Comparison of ENCODE assay signal across 8 cellular contexts in genomic region chr16:57576429-57576870, GRCh38. TPM values are rescaled to one million over a fixed set of nuclear protein-coding genes. Genes with fewer than 3 reads are reported as not detected.
DNase-seq lines count a peak whose midpoint lies in the region; ATAC-seq and TF ChIP-seq lines count a peak whose summit lies in the region.

No MANE protein-coding gene starts in this region.

- H3K9ac ChIP-seq in colonic mucosa (ENCODE audit: low read depth in 2 of 2, low read length in 2 of 2): no peak overlapping the region

- H3K27ac ChIP-seq in colonic mucosa (no peak overlapping the region), lower lobe of right lung (no peak overlapping the region)

- intact Hi-C loops in colonic mucosa (cut with DNase I) (no loop called here), lower lobe of right lung (cut with DNase I) (no loop called here)

- no peak overlapping the region for H3K4me3 ChIP-seq in colonic mucosa
- H3K4me3 ChIP-seq in lower lobe of right lung: no peak overlapping the region

- H3K9me3 ChIP-seq in colonic mucosa (no peaks in the 10 kb centered on the region), lower lobe of right lung (no peaks in the 10 kb centered on the region)

- H3K27me3 ChIP-seq in colonic mucosa (no peaks in the 10 kb centered on the region), lower lobe of right lung (ENCODE audit: low read depth) (peaks cover 15% of the 10 kb centered on the region)

- H3K36me3 ChIP-seq in colonic mucosa: no peaks in the 10 kb centered on the region
- no peaks in the 10 kb centered on the region for H3K36me3 ChIP-seq in lower lobe of right lung

- TF ChIP-seq CTCF in colonic mucosa (IDR thresholded peaks at IDR 0.05) (peak; percentile 95), lower lobe of right lung (IDR thresholded peaks at IDR 0.05) (peak; percentile 95)

- no peaks in the 10 kb centered on the region for H3K4me1 ChIP-seq in colonic mucosa
- H3K4me1 ChIP-seq in lower lobe of right lung: peaks cover 6% of the 10 kb centered on the region

- peak; percentile 77 for ATAC-seq in HG03103 (IDR thresholded peaks at IDR 0.05; ENCODE audit: low read depth, unreplicated experiment)
- peak; percentile 83 to 84 for ATAC-seq in lower lobe of right lung

- peak; percentile 89 for DNase-seq in DMS 273 (lab: John Stamatoyannopoulos, UW; ENCODE audit: unreplicated experiment)
- no peak for DNase-seq in DMS 273 treated with DMSO at 0.1 percent for 48 hours (lab: John Stamatoyannopoulos, UW)
- DNase-seq in NCI-H524 treated with DMSO at 0.1 percent for 48 hours (lab: John Stamatoyannopoulos, UW): peak; percentile 32
- peak; percentile 89 for DNase-seq in activated CD4-positive, alpha-beta T cell treated with anti-CD3 and anti-CD28 coated beads for 48 hours
- DNase-seq in colonic mucosa: peak; percentile 80
- peak; percentile 79 for DNase-seq in lower lobe of right lung
- peak; percentile 44 for DNase-seq in stimulated activated CD8-positive, alpha-beta memory T cell treated with anti-CD3 and anti-CD28 coated beads, Interleukin-12 subunit alpha, Interleukin-12 subunit beta, amount 100 ng/mL, for 24 hours (ENCODE audit: extremely low read depth)

RNA-seq across cellular contexts. Expression of gene ADGRG5, which starts 34.0 kb away (rescaled TPM):
- total RNA-seq in colonic mucosa (1 to 10 TPM; 1.4 to 3.0 TPM), lower lobe of right lung (1.4 TPM)

RNA-seq across cellular contexts. Expression of gene CCDC102A, which starts 40.1 kb away (rescaled TPM):
- total RNA-seq in colonic mucosa: 1 to 10 TPM; 1.9 to 2.5 TPM
- total RNA-seq in lower lobe of right lung: 12.8 TPM

RNA-seq across cellular contexts. Expression of gene ADGRG1, which starts 52.0 kb away (rescaled TPM):
- 100 to 1,000 TPM in 1 of 2 donors, 10 to 100 TPM in 1; 68.9 to 126 TPM for total RNA-seq in colonic mucosa
- total RNA-seq in lower lobe of right lung: 37.9 TPM
